16 cellular contexts compared by ENCODE assay signal in genomic region chr10:43958964-43959363, GRCh38.
A peak's percentile ranks its signal among the peaks of the same experiment; 100 is the strongest.
DNase-seq lines count a peak whose midpoint lies in the region; ATAC-seq and TF ChIP-seq lines count a peak whose summit lies in the region.
"Had no signal": no experiment of that assay in that cellular context is flagged by ENCODE, and none has a peak within 500 bp of the region (broad histone marks: within the 10 kb centered on the region; RNA-seq: fewer than 3 reads in every experiment).

No MANE protein-coding gene starts in this region.

- ATAC-seq in activated CD8-positive, alpha-beta memory T cell treated with anti-CD3 and anti-CD28 coated beads, Interleukin-2, amount 10 ng/mL, durations not matched to agents 7 days and 5 days = no peak
- no peak for ATAC-seq in HG02623 (IDR thresholded peaks at IDR 0.05; ENCODE audit: unreplicated experiment)
- ATAC-seq: PC-3 had no signal

- CTCF ChIA-PET in activated CD8-positive, alpha-beta memory T cell treated with anti-CD3 and anti-CD28 coated beads, Interleukin-2, amount 10 ng/mL, durations not matched to agents 7 days and 5 days (lab: Charles Lee) = interaction anchor here (0.5 kb wide), 1 partner anchor 860 kb away, joined by 3 read pairs; no protein-coding TSS in a partner anchor

- DNase-seq in activated CD8-positive, alpha-beta memory T cell treated with anti-CD3 and anti-CD28 coated beads, Interleukin-2, amount 10 ng/mL, durations not matched to agents 7 days and 5 days = peak; percentile 28
- no peak for DNase-seq in activated CD8-positive, alpha-beta memory T cell treated with anti-CD3 and anti-CD28 coated beads, Interleukin-2, amount 50 U/mL, for 48 hours
- no peak for DNase-seq in glutamatergic neuron
- DNase-seq in osteocyte (ENCODE audit: extremely low spot score, unreplicated experiment) = peak; percentile 63
- no peak for DNase-seq in SW 1271 (lab: John Stamatoyannopoulos, UW)
- DNase-seq in H4 (ENCODE audit: low spot score) = no peak
- DNase-seq: CD4-positive, alpha-beta T cell; GF-D8; HCEC 1CT; NCI-H1417; NCI-H187 treated with DMSO at 0.1 percent for 48 hours; NCI-H345; NCI-H524 treated with DMSO at 0.1 percent for 48 hours; PC-3; RPMI8226 had no signal

- H3K27ac Mint-ChIP-seq in activated CD8-positive, alpha-beta memory T cell treated with anti-CD3 and anti-CD28 coated beads, Interleukin-2, amount 10 ng/mL, durations not matched to agents 7 days and 5 days = no peak overlapping the region
- H3K27ac Mint-ChIP-seq in glutamatergic neuron (ENCODE audit: unreplicated experiment) (peak overlapping the region; percentile 44), osteocyte (ENCODE audit: unreplicated experiment) (no peak overlapping the region)
- H3K27ac Mint-ChIP-seq: CD4-positive, alpha-beta T cell had no signal

- H3K9me3 Mint-ChIP-seq in activated CD8-positive, alpha-beta memory T cell treated with anti-CD3 and anti-CD28 coated beads, Interleukin-2, amount 10 ng/mL, durations not matched to agents 7 days and 5 days (ENCODE audit: low read depth) = no peaks in the 10 kb centered on the region
- H3K9me3 Mint-ChIP-seq in glutamatergic neuron (ENCODE audit: unreplicated experiment) = peaks cover 3% of the 10 kb centered on the region
- H3K9me3 Mint-ChIP-seq in osteocyte (ENCODE audit: unreplicated experiment) = no peaks in the 10 kb centered on the region
- H3K9me3 Mint-ChIP-seq: CD4-positive, alpha-beta T cell had no signal

- H3K36me3 Mint-ChIP-seq in activated CD8-positive, alpha-beta memory T cell treated with anti-CD3 and anti-CD28 coated beads, Interleukin-2, amount 10 ng/mL, durations not matched to agents 7 days and 5 days = no peaks in the 10 kb centered on the region
- H3K36me3 Mint-ChIP-seq in glutamatergic neuron (ENCODE audit: unreplicated experiment) = peaks cover 9% of the 10 kb centered on the region
- H3K36me3 Mint-ChIP-seq in osteocyte (ENCODE audit: unreplicated experiment) = no peaks in the 10 kb centered on the region

- TF ChIP-seq CTCF in glutamatergic neuron (IDR thresholded peaks at IDR 0.05; ENCODE audit: partially characterized antibody, unreplicated experiment) (no peak), osteocyte (IDR thresholded peaks at IDR 0.05) (no peak)

- no peaks in the 10 kb centered on the region for H3K4me1 Mint-ChIP-seq in activated CD8-positive, alpha-beta memory T cell treated with anti-CD3 and anti-CD28 coated beads, Interleukin-2, amount 10 ng/mL, durations not matched to agents 7 days and 5 days
- peaks cover 9% of the 10 kb centered on the region for H3K4me1 Mint-ChIP-seq in glutamatergic neuron (ENCODE audit: low read depth, unreplicated experiment)
- peaks cover 15% of the 10 kb centered on the region for H3K4me1 Mint-ChIP-seq in osteocyte (ENCODE audit: unreplicated experiment)

- H3K27me3 Mint-ChIP-seq in activated CD8-positive, alpha-beta memory T cell treated with anti-CD3 and anti-CD28 coated beads, Interleukin-2, amount 10 ng/mL, durations not matched to agents 7 days and 5 days = peaks cover under 1% of the 10 kb centered on the region
- H3K27me3 Mint-ChIP-seq in glutamatergic neuron (ENCODE audit: unreplicated experiment) (peaks cover 5% of the 10 kb centered on the region), osteocyte (ENCODE audit: unreplicated experiment) (peaks cover 2% of the 10 kb centered on the region)

- no peak overlapping the region for H3K4me3 Mint-ChIP-seq in activated CD8-positive, alpha-beta memory T cell treated with anti-CD3 and anti-CD28 coated beads, Interleukin-2, amount 10 ng/mL, durations not matched to agents 7 days and 5 days
- H3K4me3 Mint-ChIP-seq in glutamatergic neuron (ENCODE audit: unreplicated experiment) = no peak overlapping the region
- H3K4me3 Mint-ChIP-seq in osteocyte (ENCODE audit: unreplicated experiment) = no peak overlapping the region
- H3K4me3 Mint-ChIP-seq: CD4-positive, alpha-beta T cell had no signal

Comparison
In these comparisons a context has a peak if more than half of its experiments do, and no peak if none do; other contexts are left out.
1. DNase-seq: peak in activated CD8-positive, alpha-beta memory T cell treated with anti-CD3 and anti-CD28 coated beads, Interleukin-2, amount 10 ng/mL, durations not matched to agents 7 days and 5 days (single experiment) and osteocyte (single experiment); none in activated CD8-positive, alpha-beta memory T cell treated with anti-CD3 and anti-CD28 coated beads, Interleukin-2, amount 50 U/mL, for 48 hours (single experiment), glutamatergic neuron (single experiment), SW 1271 (0 of 2) and H4 (single experiment).